ENCODE assay signal across 27 cellular contexts in the genomic region with DNA sequence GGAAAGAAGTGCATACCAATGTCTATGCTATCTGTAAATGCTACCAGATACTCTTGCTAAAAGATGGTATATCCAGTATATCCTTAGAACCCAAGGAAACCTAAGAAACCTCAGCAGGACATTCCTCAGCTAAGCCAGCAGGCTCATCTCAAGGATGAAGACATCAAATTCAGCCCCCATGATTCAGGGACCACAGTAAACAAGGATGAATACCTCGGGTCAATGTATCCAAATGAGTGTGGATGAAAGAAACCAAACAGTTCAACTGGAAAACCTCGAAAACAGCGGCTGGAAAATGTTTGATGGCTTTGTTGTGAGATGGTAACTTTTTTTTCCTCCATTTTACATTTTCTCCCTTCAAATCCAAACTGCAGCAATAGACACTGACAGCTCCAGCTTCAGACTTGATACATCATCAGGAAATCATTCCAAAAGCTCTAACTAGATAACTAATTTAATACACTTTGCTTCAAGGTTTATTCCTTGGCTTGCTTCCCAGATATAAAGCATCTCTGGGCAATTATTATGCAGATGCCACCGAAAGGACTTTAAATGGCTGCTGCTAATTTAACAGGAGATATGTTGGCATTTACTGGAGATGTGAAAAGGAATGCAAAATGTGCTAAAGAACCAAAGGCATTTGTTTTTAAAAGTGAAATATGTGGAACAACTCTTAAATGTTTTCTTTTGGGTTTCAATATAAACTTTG.
DNase-seq lines count a peak whose midpoint lies in the region; ATAC-seq and TF ChIP-seq lines count a peak whose summit lies in the region.
"Had no signal": no experiment of that assay in that cellular context is flagged by ENCODE, and none has a peak within 500 bp of the region (broad histone marks: within the 10 kb centered on the region; RNA-seq: fewer than 3 reads in every experiment).

No MANE protein-coding gene starts in this region.

- no peaks in the 10 kb centered on the region for H3K27me3 ChIP-seq in left ventricle myocardium inferior (ENCODE audit: low read depth)
- H3K27me3 ChIP-seq: tibial nerve had no signal

- ATAC-seq in SK-N-SH treated with all-trans-retinoic acid at 6 μM for 48 hours: peak; percentile 74
- ATAC-seq: activated T-cell treated with anti-CD3 and anti-CD28 coated beads, Interleukin-2, amount 50 U/mL, for 4 hours; left ventricle myocardium superior; naive thymus-derived CD4-positive, alpha-beta T cell had no signal

- DNase-seq in NCI-H748 (lab: John Stamatoyannopoulos, UW; ENCODE audit: unreplicated experiment): peak; percentile 1
- DNase-seq in NCI-H748 treated with DMSO at 0.1 percent for 48 hours (lab: John Stamatoyannopoulos, UW): no peak
- peak; percentile 20 for DNase-seq in fibroblast of peridontal ligament (ENCODE audit: extremely low read depth)
- peak; percentile 78 for DNase-seq in renal cortical epithelial cell (ENCODE audit: low read depth)
- DNase-seq in GOT3 (lab: John Stamatoyannopoulos, UW): no peak
- DNase-seq in T-helper 1 cell: no peak
- DNase-seq in left ventricle myocardium inferior: no peak
- DNase-seq: 8988T; activated CD4-positive, alpha-beta T cell treated with anti-CD3 and anti-CD28 coated beads, Interleukin-2, amount 50 U/mL, for 1 hour; activated gamma-delta T cell treated with Interleukin-2 at 50 U/mL for 16 hours; activated T-cell treated with anti-CD3 and anti-CD28 coated beads, Interleukin-2, amount 50 U/mL, for 4 hours; AML-193; CD4-positive, alpha-beta T cell; effector CD4-positive, alpha-beta T cell; foreskin fibroblast; GM23248; left ventricle myocardium superior; midbrain; naive thymus-derived CD4-positive, alpha-beta T cell; NCI-H2081 treated with DMSO at 0.1 percent for 48 hours; NCI-H226; occipital lobe; stimulated activated CD4-positive, alpha-beta T cell treated with anti-CD3 and anti-CD28 coated beads, Interleukin-2, amount 100 ng/mL, for 24 hours; T1000 had no signal

- H3K9me3 ChIP-seq in left ventricle myocardium inferior (replicated peaks): no peaks in the 10 kb centered on the region
- H3K9me3 ChIP-seq: tibial nerve had no signal

- intact Hi-C loops in left ventricle myocardium inferior (cut with micrococcal nuclease): no loop called here

- no peak overlapping the region for H3K27ac ChIP-seq in left ventricle myocardium inferior (replicated peaks)
- H3K27ac ChIP-seq: epithelial cell of prostate, GM23248, tibial nerve had no signal

- H3K36me3 ChIP-seq in left ventricle myocardium inferior: peaks cover 49% of the 10 kb centered on the region

- no peak for TF ChIP-seq CTCF in left ventricle myocardium inferior (IDR thresholded peaks at IDR 0.05; ENCODE audit: borderline replicate concordance)

- peaks cover 19% of the 10 kb centered on the region for H3K4me1 ChIP-seq in left ventricle myocardium inferior

- H3K4me3 ChIP-seq in left ventricle myocardium inferior: no peak overlapping the region
- H3K4me3 ChIP-seq: GM23248, tibial nerve had no signal

TF ChIP-seq in SK-N-SH treated with all-trans-retinoic acid at 6 μM for 48 hours, 23 proteins besides CTCF, POLR2A, EP300 and RAD21:
- TF ChIP-seq ZNF70 (CRISPR knock-in tag; IDR thresholded peaks at IDR 0.05): no peak
- no peak for TF ChIP-seq GLIS3 (CRISPR knock-in tag; IDR thresholded peaks at IDR 0.05)
- peak; percentile 5; the same call in 1 of the 2 replicates for TF ChIP-seq TOX (CRISPR knock-in tag; IDR thresholded peaks at IDR 0.05; ENCODE audit: borderline replicate concordance)

Comparison
In these comparisons a context has a peak if more than half of its experiments do, and no peak if none do; other contexts are left out.
1. DNase-seq: peak in NCI-H748 (single experiment), fibroblast of peridontal ligament (single experiment) and renal cortical epithelial cell (single experiment); none in NCI-H748 treated with DMSO at 0.1 percent for 48 hours (single experiment), GOT3 (single experiment), T-helper 1 cell (0 of 5) and left ventricle myocardium inferior (single experiment).